In the genomic region with DNA sequence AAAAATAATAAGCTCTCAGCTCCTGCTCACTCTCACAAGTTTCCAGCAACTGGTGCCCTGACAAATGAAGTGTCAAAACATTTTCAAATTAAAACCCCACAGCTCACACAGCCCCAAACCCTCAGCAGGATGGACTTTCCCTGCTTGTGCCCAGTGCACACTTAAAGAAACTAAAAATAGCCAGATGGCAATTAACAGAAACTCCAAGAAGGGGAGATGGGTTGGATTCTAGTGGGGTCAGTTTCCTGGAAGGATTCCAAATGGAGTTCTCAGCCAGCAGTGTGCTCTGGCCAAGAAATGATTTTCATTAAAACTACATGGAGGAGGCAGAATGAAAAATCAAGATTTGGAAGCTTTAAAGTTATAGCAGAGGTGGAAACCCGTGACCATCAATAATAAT, we compare ENCODE assay signal across 24 cellular contexts.
"Had no signal": no experiment of that assay in that cellular context is flagged by ENCODE, and none has a peak within 500 bp of the region (broad histone marks: within the 10 kb centered on the region; RNA-seq: fewer than 3 reads in every experiment).

No MANE protein-coding gene starts in this region.

- DNase-seq: activated CD4-positive, alpha-beta memory T cell treated with anti-CD3 and anti-CD28 coated beads for 36 hours; activated CD4-positive, alpha-beta T cell treated with anti-CD3 and anti-CD28 coated beads, Interleukin-2, amount 10 ng/mL, durations not matched to agents 7 days and 5 days; activated CD4-positive, CD25-positive, alpha-beta regulatory T cell; activated CD8-positive, alpha-beta memory T cell treated with anti-CD3 and anti-CD28 coated beads for 24 hours; activated effector memory CD4-positive, alpha-beta T cell treated with anti-CD3 and anti-CD28 coated beads, Interleukin-2, amount 50 U/mL, for 16 hours; activated naive CD4-positive, alpha-beta T cell treated with Interleukin-2 at 50 U/mL for 16 hours; activated naive CD8-positive, alpha-beta T cell treated with anti-CD3 and anti-CD28 coated beads, Interleukin-2, amount 50 U/mL, for 24 hours; activated T-cell treated with anti-CD3 and anti-CD28 coated beads, Interleukin-2, amount 50 U/mL, for 4 hours; amniotic stem cell; brain microvascular endothelial cell; cerebellar nuclear complex; Karpas-422; MM.1S; NCI-H1105; NCI-H1436; NCI-H1694 treated with DMSO at 0.1 percent for 48 hours; NCI-H2029 treated with DMSO at 0.1 percent for 48 hours; NCI-H510A; T-cell had no signal

- H3K9me3 ChIP-seq: ascending aorta had no signal

- FAIRE-seq: K562 had no signal

- H3K36me3 ChIP-seq: ascending aorta, brain microvascular endothelial cell had no signal

- H3K27ac ChIP-seq: ascending aorta, brain microvascular endothelial cell, SK-N-MC, VCaP had no signal

- H3K4me3 ChIP-seq: ascending aorta, K562, SK-N-MC had no signal

- H3K4me1 ChIP-seq: ascending aorta had no signal

- ATAC-seq: activated naive CD4-positive, alpha-beta T cell treated with anti-CD3 and anti-CD28 coated beads, Interleukin-2, amount 50 U/mL, for 72 hours; activated naive CD8-positive, alpha-beta T cell treated with anti-CD3 and anti-CD28 coated beads, Interleukin-2, amount 50 U/mL, for 24 hours; activated T-cell treated with anti-CD3 and anti-CD28 coated beads, Interleukin-2, amount 50 U/mL, for 4 hours; K562; T-cell had no signal

- H3K27me3 ChIP-seq: ascending aorta, brain microvascular endothelial cell had no signal
